ENCODE assay signal across 1 cellular context in the genomic region with DNA sequence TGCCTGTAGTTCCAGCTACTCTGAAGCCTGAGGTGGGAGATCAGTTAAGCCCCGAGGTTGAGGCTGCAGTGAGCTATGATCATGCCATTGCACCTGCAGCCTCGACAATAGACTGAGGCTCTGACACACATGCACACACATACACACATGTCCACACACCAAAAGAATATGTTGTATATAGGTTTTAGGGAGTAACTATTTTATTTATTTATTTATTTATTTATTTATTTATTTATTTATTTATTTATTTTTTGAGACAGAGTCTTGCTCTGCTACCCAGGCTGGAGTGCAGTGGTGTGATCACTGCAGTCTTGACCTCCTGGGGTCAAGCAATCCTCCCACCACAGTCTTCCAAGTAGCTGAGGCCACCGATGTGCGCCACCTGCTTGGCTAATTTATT.
TF ChIP-seq lines count a peak whose summit lies in the region.

No MANE protein-coding gene starts in this region.

TF ChIP-seq in HEK293, 187 proteins besides CTCF, POLR2A, EP300 and RAD21 (continued from another document and continues in another):
- TF ChIP-seq KLF8 (tag by site-specific recombination; IDR thresholded peaks at IDR 0.05) (no peak), ZNF292 (tag by site-specific recombination; IDR thresholded peaks at IDR 0.05; ENCODE audit: borderline replicate concordance, low read depth) (no peak), ZNF133 (tag by site-specific recombination; IDR thresholded peaks at IDR 0.05) (no peak), ZNF777 (tag by site-specific recombination; IDR thresholded peaks at IDR 0.05; ENCODE audit: borderline replicate concordance) (no peak), ZNF416 (tag by site-specific recombination; IDR thresholded peaks at IDR 0.05) (no peak), ZBTB21 (tag by site-specific recombination; IDR thresholded peaks at IDR 0.05) (peak; percentile 26; the same call in 1 of the 2 replicates), ZNF132 (tag by site-specific recombination; IDR thresholded peaks at IDR 0.05; ENCODE audit: borderline replicate concordance) (no peak), ZNF366 (tag by site-specific recombination; conservative IDR thresholded peaks at IDR 0.05) (peak; percentile 30; the same call in 1 of the 2 replicates), ZNF571 (tag by site-specific recombination; IDR thresholded peaks at IDR 0.05) (no peak), ZNF670 (tag by site-specific recombination; IDR thresholded peaks at IDR 0.05; ENCODE audit: low read depth) (no peak), ZEB2 (tag by site-specific recombination; IDR thresholded peaks at IDR 0.05) (no peak), ZNF350 (tag by site-specific recombination; IDR thresholded peaks at IDR 0.05) (no peak), ZNF501 (tag by site-specific recombination; IDR thresholded peaks at IDR 0.05) (peak; percentile 57; the same call in 1 of the 2 replicates), ZXDB (tag by site-specific recombination; IDR thresholded peaks at IDR 0.05) (peak; percentile 65), SCRT1 (tag by site-specific recombination; IDR thresholded peaks at IDR 0.05; ENCODE audit: borderline replicate concordance) (no peak), ZNF561 (tag by site-specific recombination; IDR thresholded peaks at IDR 0.05; ENCODE audit: borderline replicate concordance) (no peak), ZNF747 (tag by site-specific recombination; IDR thresholded peaks at IDR 0.05) (no peak), PRDM2 (tag by site-specific recombination; IDR thresholded peaks at IDR 0.05; ENCODE audit: borderline replicate concordance) (no peak), ZNF610 (tag by site-specific recombination; IDR thresholded peaks at IDR 0.05; ENCODE audit: borderline replicate concordance) (no peak), ZBTB8A (tag by site-specific recombination; IDR thresholded peaks at IDR 0.05) (peak; percentile 82), BCL11A (tag by site-specific recombination; IDR thresholded peaks at IDR 0.05; ENCODE audit: low read depth) (no peak), ZNF791 (tag by site-specific recombination; IDR thresholded peaks at IDR 0.05) (0 out of 2 replicates have a peak, but pooled peaks have one; percentile 56), ZNF112 (tag by site-specific recombination; IDR thresholded peaks at IDR 0.05) (no peak), ZNF792 (tag by site-specific recombination; IDR thresholded peaks at IDR 0.05) (no peak), OVOL3 (tag by site-specific recombination; IDR thresholded peaks at IDR 0.05) (0 out of 2 replicates have a peak, but pooled peaks have one; percentile 24), ZNF24 (tag by site-specific recombination; IDR thresholded peaks at IDR 0.05) (no peak), ZNF140 (tag by site-specific recombination; IDR thresholded peaks at IDR 0.05) (peak; percentile 75; the same call in 1 of the 2 replicates), ZNF48 (tag by site-specific recombination; IDR thresholded peaks at IDR 0.05) (no peak), KLF7 (tag by site-specific recombination; IDR thresholded peaks at IDR 0.05; ENCODE audit: borderline replicate concordance) (no peak; the same call in 1 of the 2 replicates), ZBTB1 (tag by site-specific recombination; IDR thresholded peaks at IDR 0.05) (0 out of 2 replicates have a peak, but pooled peaks have one; percentile 25), MYNN (tag by site-specific recombination; IDR thresholded peaks at IDR 0.05; ENCODE audit: borderline replicate concordance) (no peak), ZNF335 (tag by site-specific recombination; conservative IDR thresholded peaks at IDR 0.05) (no peak), ZNF585B (tag by site-specific recombination; IDR thresholded peaks at IDR 0.05) (no peak), ZNF138 (tag by site-specific recombination; IDR thresholded peaks at IDR 0.05; ENCODE audit: borderline replicate concordance) (0 out of 2 replicates have a peak, but pooled peaks have one; percentile 18), ZNF174 (tag by site-specific recombination; IDR thresholded peaks at IDR 0.05) (no peak), ZNF394 (tag by site-specific recombination; IDR thresholded peaks at IDR 0.05; ENCODE audit: borderline replicate concordance) (peak; percentile 95), ZNF660 (tag by site-specific recombination; IDR thresholded peaks at IDR 0.05) (no peak), ZNF629 (tag by site-specific recombination; IDR thresholded peaks at IDR 0.05) (peak; percentile 53; the same call in 1 of the 2 replicates), ZNF510 (tag by site-specific recombination; IDR thresholded peaks at IDR 0.05; ENCODE audit: insufficient replicate concordance) (peak; percentile 35)
- TF ChIP-seq, protein P1, sequence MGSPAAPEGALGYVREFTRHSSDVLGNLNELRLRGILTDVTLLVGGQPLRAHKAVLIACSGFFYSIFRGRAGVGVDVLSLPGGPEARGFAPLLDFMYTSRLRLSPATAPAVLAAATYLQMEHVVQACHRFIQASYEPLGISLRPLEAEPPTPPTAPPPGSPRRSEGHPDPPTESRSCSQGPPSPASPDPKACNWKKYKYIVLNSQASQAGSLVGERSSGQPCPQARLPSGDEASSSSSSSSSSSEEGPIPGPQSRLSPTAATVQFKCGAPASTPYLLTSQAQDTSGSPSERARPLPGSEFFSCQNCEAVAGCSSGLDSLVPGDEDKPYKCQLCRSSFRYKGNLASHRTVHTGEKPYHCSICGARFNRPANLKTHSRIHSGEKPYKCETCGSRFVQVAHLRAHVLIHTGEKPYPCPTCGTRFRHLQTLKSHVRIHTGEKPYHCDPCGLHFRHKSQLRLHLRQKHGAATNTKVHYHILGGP (tag by site-specific recombination; IDR thresholded peaks at IDR 0.05): no peak
- TF ChIP-seq, protein P2, sequence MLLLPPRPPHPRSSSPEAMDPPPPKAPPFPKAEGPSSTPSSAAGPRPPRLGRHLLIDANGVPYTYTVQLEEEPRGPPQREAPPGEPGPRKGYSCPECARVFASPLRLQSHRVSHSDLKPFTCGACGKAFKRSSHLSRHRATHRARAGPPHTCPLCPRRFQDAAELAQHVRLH (tag by site-specific recombination; IDR thresholded peaks at IDR 0.05): peak; percentile 69; the same call in 1 of the 2 replicates
- TF ChIP-seq, protein P3, sequence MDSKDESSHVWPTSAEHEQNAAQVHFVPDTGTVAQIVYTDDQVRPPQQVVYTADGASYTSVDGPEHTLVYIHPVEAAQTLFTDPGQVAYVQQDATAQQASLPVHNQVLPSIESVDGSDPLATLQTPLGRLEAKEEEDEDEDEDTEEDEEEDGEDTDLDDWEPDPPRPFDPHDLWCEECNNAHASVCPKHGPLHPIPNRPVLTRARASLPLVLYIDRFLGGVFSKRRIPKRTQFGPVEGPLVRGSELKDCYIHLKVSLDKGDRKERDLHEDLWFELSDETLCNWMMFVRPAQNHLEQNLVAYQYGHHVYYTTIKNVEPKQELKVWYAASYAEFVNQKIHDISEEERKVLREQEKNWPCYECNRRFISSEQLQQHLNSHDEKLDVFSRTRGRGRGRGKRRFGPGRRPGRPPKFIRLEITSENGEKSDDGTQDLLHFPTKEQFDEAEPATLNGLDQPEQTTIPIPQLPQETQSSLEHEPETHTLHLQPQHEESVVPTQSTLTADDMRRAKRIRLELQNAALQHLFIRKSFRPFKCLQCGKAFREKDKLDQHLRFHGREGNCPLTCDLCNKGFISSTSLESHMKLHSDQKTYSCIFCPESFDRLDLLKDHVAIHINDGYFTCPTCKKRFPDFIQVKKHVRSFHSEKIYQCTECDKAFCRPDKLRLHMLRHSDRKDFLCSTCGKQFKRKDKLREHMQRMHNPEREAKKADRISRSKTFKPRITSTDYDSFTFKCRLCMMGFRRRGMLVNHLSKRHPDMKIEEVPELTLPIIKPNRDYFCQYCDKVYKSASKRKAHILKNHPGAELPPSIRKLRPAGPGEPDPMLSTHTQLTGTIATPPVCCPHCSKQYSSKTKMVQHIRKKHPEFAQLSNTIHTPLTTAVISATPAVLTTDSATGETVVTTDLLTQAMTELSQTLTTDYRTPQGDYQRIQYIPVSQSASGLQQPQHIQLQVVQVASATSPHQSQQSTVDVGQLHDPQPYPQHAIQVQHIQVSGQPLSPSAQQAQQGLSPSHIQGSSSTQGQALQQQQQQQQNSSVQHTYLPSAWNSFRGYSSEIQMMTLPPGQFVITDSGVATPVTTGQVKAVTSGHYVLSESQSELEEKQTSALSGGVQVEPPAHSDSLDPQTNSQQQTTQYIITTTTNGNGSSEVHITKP (tag by site-specific recombination; IDR thresholded peaks at IDR 0.05): no peak
- TF ChIP-seq, protein P4, sequence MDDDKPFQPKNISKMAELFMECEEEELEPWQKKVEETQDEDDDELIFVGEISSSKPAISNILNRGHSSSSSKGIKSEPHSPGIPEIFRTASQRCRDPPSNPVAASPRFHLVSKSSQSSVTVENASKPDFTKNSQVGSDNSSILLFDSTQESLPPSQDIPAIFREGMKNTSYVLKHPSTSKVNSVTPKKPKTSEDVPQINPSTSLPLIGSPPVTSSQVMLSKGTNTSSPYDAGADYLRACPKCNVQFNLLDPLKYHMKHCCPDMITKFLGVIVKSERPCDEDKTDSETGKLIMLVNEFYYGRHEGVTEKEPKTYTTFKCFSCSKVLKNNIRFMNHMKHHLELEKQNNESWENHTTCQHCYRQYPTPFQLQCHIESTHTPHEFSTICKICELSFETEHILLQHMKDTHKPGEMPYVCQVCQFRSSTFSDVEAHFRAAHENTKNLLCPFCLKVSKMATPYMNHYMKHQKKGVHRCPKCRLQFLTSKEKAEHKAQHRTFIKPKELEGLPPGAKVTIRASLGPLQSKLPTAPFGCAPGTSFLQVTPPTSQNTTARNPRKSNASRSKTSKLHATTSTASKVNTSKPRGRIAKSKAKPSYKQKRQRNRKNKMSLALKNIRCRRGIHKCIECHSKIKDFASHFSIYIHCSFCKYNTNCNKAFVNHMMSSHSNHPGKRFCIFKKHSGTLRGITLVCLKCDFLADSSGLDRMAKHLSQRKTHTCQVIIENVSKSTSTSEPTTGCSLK (tag by site-specific recombination; IDR thresholded peaks at IDR 0.05): no peak
- TF ChIP-seq, protein P5, sequence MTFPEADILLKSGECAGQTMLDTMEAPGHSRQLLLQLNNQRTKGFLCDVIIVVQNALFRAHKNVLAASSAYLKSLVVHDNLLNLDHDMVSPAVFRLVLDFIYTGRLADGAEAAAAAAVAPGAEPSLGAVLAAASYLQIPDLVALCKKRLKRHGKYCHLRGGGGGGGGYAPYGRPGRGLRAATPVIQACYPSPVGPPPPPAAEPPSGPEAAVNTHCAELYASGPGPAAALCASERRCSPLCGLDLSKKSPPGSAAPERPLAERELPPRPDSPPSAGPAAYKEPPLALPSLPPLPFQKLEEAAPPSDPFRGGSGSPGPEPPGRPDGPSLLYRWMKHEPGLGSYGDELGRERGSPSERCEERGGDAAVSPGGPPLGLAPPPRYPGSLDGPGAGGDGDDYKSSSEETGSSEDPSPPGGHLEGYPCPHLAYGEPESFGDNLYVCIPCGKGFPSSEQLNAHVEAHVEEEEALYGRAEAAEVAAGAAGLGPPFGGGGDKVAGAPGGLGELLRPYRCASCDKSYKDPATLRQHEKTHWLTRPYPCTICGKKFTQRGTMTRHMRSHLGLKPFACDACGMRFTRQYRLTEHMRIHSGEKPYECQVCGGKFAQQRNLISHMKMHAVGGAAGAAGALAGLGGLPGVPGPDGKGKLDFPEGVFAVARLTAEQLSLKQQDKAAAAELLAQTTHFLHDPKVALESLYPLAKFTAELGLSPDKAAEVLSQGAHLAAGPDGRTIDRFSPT (tag by site-specific recombination; IDR thresholded peaks at IDR 0.05): no peak
